In genomic region chr4:183354213-183354612, GRCh38 we compare ENCODE assay signal across 21 cellular contexts. TPM values are rescaled to one million over a fixed set of nuclear protein-coding genes. Genes with fewer than 3 reads are reported as not detected.
A peak's percentile ranks its signal among the peaks of the same experiment; 100 is the strongest.
DNase-seq lines count a peak whose midpoint lies in the region; ATAC-seq and TF ChIP-seq lines count a peak whose summit lies in the region.
"Had no signal": no experiment of that assay in that cellular context is flagged by ENCODE, and none has a peak within 500 bp of the region (broad histone marks: within the 10 kb centered on the region; RNA-seq: fewer than 3 reads in every experiment).

No MANE protein-coding gene starts in this region.

- DNase-seq in NCI-H1436 (lab: John Stamatoyannopoulos, UW) = peak; percentile 23
- DNase-seq in NCI-H1436 treated with DMSO at 0.1 percent for 48 hours (lab: John Stamatoyannopoulos, UW) = no peak
- DNase-seq in NCI-H510A treated with DMSO at 0.1 percent for 48 hours (lab: John Stamatoyannopoulos, UW) = peak; percentile 26
- peak; percentile 31 for DNase-seq in epithelial cell of prostate (ENCODE audit: low read depth, low spot score)
- no peak for DNase-seq in neural crest cell (ENCODE audit: low read depth, low spot score)
- no peak for DNase-seq in activated T-cell treated with anti-CD3 and anti-CD28 coated beads, Interleukin-2, amount 50 U/mL, for 48 hours
- DNase-seq in sciatic nerve (ENCODE audit: low spot score) = no peak
- DNase-seq: activated CD4-positive, alpha-beta T cell treated with anti-CD3 and anti-CD28 coated beads, Interleukin-2, amount 50 U/mL, for 48 hours; activated T-cell treated with anti-CD3 and anti-CD28 coated beads for 4 hours; dermis blood vessel endothelial cell; HCEC 1CT; KBM-7; kidney glomerular epithelial cell had no signal

- H3K27ac Mint-ChIP-seq in neural crest cell (ENCODE audit: unreplicated experiment) = peak overlapping the region; percentile 0

- ATAC-seq in HG02571 (IDR thresholded peaks at IDR 0.05; ENCODE audit: unreplicated experiment) (no peak), sciatic nerve (no peak)
- ATAC-seq: gastroesophageal sphincter had no signal

- intact Hi-C loops in sciatic nerve (cut with DNase I) = no loop called here

- H3K27me3 Mint-ChIP-seq in neural crest cell (ENCODE audit: low read depth) = no peaks in the 10 kb centered on the region

- H3K36me3 Mint-ChIP-seq in neural crest cell (ENCODE audit: low read depth) = no peaks in the 10 kb centered on the region

- H3K9me3 Mint-ChIP-seq in neural crest cell = peaks cover 4% of the 10 kb centered on the region

- H3K4me3 Mint-ChIP-seq in neural crest cell = no peak overlapping the region

- no peak overlapping the region for H3K27ac ChIP-seq in epithelial cell of prostate
- H3K27ac ChIP-seq: cardiac muscle cell, gastroesophageal sphincter, neutrophil had no signal

- TF ChIP-seq CTCF in neural crest cell (conservative IDR thresholded peaks at IDR 0.05) = no peak

- peaks cover 34% of the 10 kb centered on the region for H3K4me1 Mint-ChIP-seq in neural crest cell

RNA-seq across cellular contexts. Expression of gene CLDN24, which starts 32.0 kb away (rescaled TPM):
- total RNA-seq in neural crest cell (not detected in 2 replicates), sciatic nerve (not detected)
- total RNA-seq: cardiac muscle cell; dermis blood vessel endothelial cell; epithelial cell of proximal tubule; gastroesophageal sphincter; mononuclear cell; renal cortical epithelial cell; T-helper 1 cell treated with Interleukin-12 subunit alpha and Interleukin-12 subunit beta and Interleukin-4 antibody, amounts not matched to agents 30 ng/mL and 1 ng/mL, for 36 hours had no signal

RNA-seq across cellular contexts. Expression of gene CLDN22, which starts 34.1 kb away (rescaled TPM):
- total RNA-seq in neural crest cell = not detected in 2 replicates
- total RNA-seq in sciatic nerve = not detected
- total RNA-seq: cardiac muscle cell; dermis blood vessel endothelial cell; epithelial cell of proximal tubule; mononuclear cell; renal cortical epithelial cell; T-helper 1 cell treated with Interleukin-12 subunit alpha and Interleukin-12 subunit beta and Interleukin-4 antibody, amounts not matched to agents 30 ng/mL and 1 ng/mL, for 36 hours had no signal

Comparison
In these comparisons a context has a peak if more than half of its experiments do, and no peak if none do; other contexts are left out.
1. DNase-seq: peak in NCI-H1436 (single experiment), NCI-H510A treated with DMSO at 0.1 percent for 48 hours (single experiment) and epithelial cell of prostate (single experiment); none in NCI-H1436 treated with DMSO at 0.1 percent for 48 hours (single experiment), neural crest cell (single experiment), activated T-cell treated with anti-CD3 and anti-CD28 coated beads, Interleukin-2, amount 50 U/mL, for 48 hours (0 of 2) and sciatic nerve (single experiment).